In the genomic region with DNA sequence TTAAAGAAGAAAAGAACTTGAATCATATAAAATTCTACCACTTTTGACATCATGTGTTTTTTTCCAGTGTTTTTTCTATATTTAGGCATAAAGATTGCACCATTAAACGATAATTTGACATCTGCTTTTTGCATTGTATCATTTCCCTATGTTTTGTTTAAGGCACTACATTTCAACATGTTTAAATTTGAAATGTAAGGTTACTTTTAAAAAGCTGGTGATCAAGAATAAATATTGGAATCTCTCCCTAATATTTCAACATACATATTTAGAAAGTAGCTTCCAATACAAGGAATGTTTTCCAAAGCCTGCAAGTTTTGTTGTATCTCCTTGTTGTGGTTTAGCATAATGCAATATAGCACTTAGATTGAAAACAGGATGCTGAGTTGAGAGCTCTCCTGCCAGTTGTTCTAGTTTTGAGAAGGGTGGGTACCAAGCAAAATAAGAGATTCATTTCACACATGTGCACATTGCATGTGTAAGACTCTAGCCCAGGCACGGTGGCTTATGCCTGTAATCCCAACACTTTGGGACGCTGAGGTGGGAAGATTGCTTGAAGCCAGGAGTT, we compare ENCODE assay signal across 12 cellular contexts.
DNase-seq lines count a peak whose midpoint lies in the region; TF ChIP-seq lines count a peak whose summit lies in the region.
"Had no signal": no experiment of that assay in that cellular context is flagged by ENCODE, and none has a peak within 500 bp of the region (broad histone marks: within the 10 kb centered on the region; RNA-seq: fewer than 3 reads in every experiment).

No MANE protein-coding gene starts in this region.

- POLR2A ChIA-PET in MCF 10A (lab: Yijun Ruan, JAX): interaction anchor here (0.9 to 2.9 kb wide), 7 partner anchors 10 to 301 kb away, joined by 3 to 19 read pairs (median 5); a partner anchor contains a TSS

- DNase-seq in MCF 10A (ENCODE audit: unreplicated experiment): no peak
- DNase-seq in breast epithelium (ENCODE audit: low spot score in 2 of 2): no peak
- no peak for DNase-seq in SJSA1 (ENCODE audit: low read depth in 1 of 2, low spot score in 2 of 2)
- peak in 1 of 2 donors; percentile 68 for DNase-seq in fibroblast of lung (ENCODE audit: low read depth in 2 of 2)
- no peak for DNase-seq in superior temporal gyrus (ENCODE audit: extremely low spot score)
- no peak for DNase-seq in Karpas-422
- DNase-seq in DMS79 treated with DMSO at 0.1 percent for 48 hours (lab: John Stamatoyannopoulos, UW): no peak
- DNase-seq: AML-193, OCI-M1 had no signal

- TF ChIP-seq POLR2A in breast epithelium (IDR thresholded peaks at IDR 0.05): no peak

- H3K4me1 ChIP-seq in breast epithelium (peaks cover 11 to 16% of the 10 kb centered on the region in 2 donors), SJSA1 (replicated peaks) (peaks cover 58% of the 10 kb centered on the region), fibroblast of lung (ENCODE audit: control insufficient read depth, extremely low read depth, insufficient read depth, low read length) (peaks cover 29% of the 10 kb centered on the region), subcutaneous abdominal adipose tissue (ENCODE audit: control insufficient read depth in 5 of 5, insufficient read depth in 5 of 5, low read length in 5 of 5) (peaks cover 6 to 20% (median 19%) of the 10 kb centered on the region in 5 donors), Karpas-422 (ENCODE audit: low read length) (no peaks in the 10 kb centered on the region)
- H3K4me1 ChIP-seq: parathyroid adenoma had no signal

- H3K4me2 ChIP-seq in fibroblast of lung (ENCODE audit: extremely low read depth, insufficient read depth, low read length): no peak overlapping the region
- H3K4me2 ChIP-seq in Karpas-422 (ENCODE audit: low read depth, low read length, poor library complexity, severe bottlenecking): no peak overlapping the region

- H3K4me1 Mint-ChIP-seq in MCF 10A (ENCODE audit: insufficient read depth, unreplicated experiment): peaks cover 12% of the 10 kb centered on the region

- no TSS peak for BruUV-seq in MCF 10A (replicated peaks; lab: Mats Ljungman, UMichigan)

- no peaks in the 10 kb centered on the region for H4K20me1 ChIP-seq in fibroblast of lung (ENCODE audit: control insufficient read depth, extremely low read depth, insufficient read depth, low read length)
- no peaks in the 10 kb centered on the region for H4K20me1 ChIP-seq in Karpas-422 (ENCODE audit: insufficient read depth, low read depth, low read length)

- peaks cover 3% of the 10 kb centered on the region for H3K79me2 ChIP-seq in fibroblast of lung (ENCODE audit: control insufficient read depth, insufficient read depth, low read length)
- H3K79me2 ChIP-seq in Karpas-422 (ENCODE audit: low read length): no peaks in the 10 kb centered on the region
- H3K79me2 ChIP-seq: parathyroid adenoma had no signal

- no peak overlapping the region for H2AFZ ChIP-seq in fibroblast of lung (ENCODE audit: low read length)
- H2AFZ ChIP-seq in Karpas-422 (ENCODE audit: low read length): no peak overlapping the region
- H2AFZ ChIP-seq: parathyroid adenoma had no signal

- no peaks in the 10 kb centered on the region for H3K27me3 Mint-ChIP-seq in MCF 10A (ENCODE audit: insufficient read depth, unreplicated experiment)

- no peak overlapping the region for H3K27ac ChIP-seq in breast epithelium
- H3K27ac ChIP-seq in SJSA1: peak overlapping the region; percentile 67
- peak overlapping the region; percentile 91 for H3K27ac ChIP-seq in fibroblast of lung (ENCODE audit: insufficient read depth, low read length)
- peak overlapping the region; percentile 60 for H3K27ac ChIP-seq in subcutaneous abdominal adipose tissue (ENCODE audit: low read depth, low read length)
- no peak overlapping the region for H3K27ac ChIP-seq in Karpas-422 (ENCODE audit: low read length)
- H3K27ac ChIP-seq: parathyroid adenoma had no signal

- CTCF ChIA-PET in MCF 10A (lab: Yijun Ruan, JAX): interaction anchor here (0.6 to 2.0 kb wide), 2 partner anchors 13 to 391 kb away, joined by 7 to 15 read pairs; no protein-coding TSS in a partner anchor

- intact Hi-C loops in MCF 10A (cut with micrococcal nuclease): no loop called here
- intact Hi-C loops in breast epithelium (cut with DNase I; ENCODE audit: low total_unique reads): no loop called here

- no peaks in the 10 kb centered on the region for H3K9me2 ChIP-seq in Karpas-422 (replicated peaks; ENCODE audit: insufficient read depth, low read length)

- H3K9me3 Mint-ChIP-seq in MCF 10A (ENCODE audit: unreplicated experiment): no peaks in the 10 kb centered on the region
- H3K9me3 Mint-ChIP-seq: T-helper 2 cell treated with Interferon-gamma antibody and Interleukin-4, amounts not matched to agents 5 μg/mL and 100 μg/mL, for 36 hours had no signal

- H3K9me3 ChIP-seq in breast epithelium (no peaks in the 10 kb centered on the region), SJSA1 (replicated peaks) (no peaks in the 10 kb centered on the region), fibroblast of lung (ENCODE audit: control insufficient read depth, insufficient read depth, low read depth, low read length) (no peaks in the 10 kb centered on the region), subcutaneous abdominal adipose tissue (ENCODE audit: control insufficient read depth in 5 of 5, low read length in 5 of 5) (peaks cover 0 to 3% (median 3%) of the 10 kb centered on the region in 5 donors), Karpas-422 (ENCODE audit: low read length) (no peaks in the 10 kb centered on the region)

- H3K27ac Mint-ChIP-seq in MCF 10A (ENCODE audit: low read depth, unreplicated experiment): peak overlapping the region; percentile 91
- H3K27ac Mint-ChIP-seq: T-helper 2 cell treated with Interferon-gamma antibody and Interleukin-4, amounts not matched to agents 5 μg/mL and 100 μg/mL, for 36 hours had no signal

- H3K36me3 Mint-ChIP-seq in MCF 10A (ENCODE audit: insufficient read depth, unreplicated experiment): no peaks in the 10 kb centered on the region

- H3K9ac ChIP-seq in fibroblast of lung (ENCODE audit: insufficient read depth, low read length): no peak overlapping the region
- no peak overlapping the region for H3K9ac ChIP-seq in subcutaneous abdominal adipose tissue (ENCODE audit: low read length in 5 of 5)
- H3K9ac ChIP-seq in Karpas-422 (ENCODE audit: low read length): no peak overlapping the region
- H3K9ac ChIP-seq: parathyroid adenoma had no signal

- H3K4me3 Mint-ChIP-seq in MCF 10A (ENCODE audit: unreplicated experiment): no peak overlapping the region
- H3K4me3 Mint-ChIP-seq: T-helper 2 cell treated with Interferon-gamma antibody and Interleukin-4, amounts not matched to agents 5 μg/mL and 100 μg/mL, for 36 hours had no signal

- H3K4me3 ChIP-seq in breast epithelium: no peak overlapping the region
- no peak overlapping the region for H3K4me3 ChIP-seq in SJSA1
- no peak overlapping the region for H3K4me3 ChIP-seq in fibroblast of lung (replicated peaks in 1 of 4; ENCODE audit: control extremely low read depth in 1 of 4, insufficient read depth in 1 of 4, low read depth in 3 of 4, low read length in 4 of 4)
- H3K4me3 ChIP-seq in subcutaneous abdominal adipose tissue (ENCODE audit: low read depth in 1 of 5, low read length in 5 of 5): no peak overlapping the region
- no peak overlapping the region for H3K4me3 ChIP-seq in Karpas-422 (ENCODE audit: low read length)

- TF ChIP-seq CTCF in MCF 10A (IDR thresholded peaks at IDR 0.05; ENCODE audit: unreplicated experiment): no peak
- TF ChIP-seq CTCF in breast epithelium (IDR thresholded peaks at IDR 0.05): no peak
- TF ChIP-seq CTCF in fibroblast of lung (conservative IDR thresholded peaks at IDR 0.05 in 1 of 2, IDR thresholded peaks at IDR 0.05 in 1 of 2; ENCODE audit: low read depth in 1 of 2, low read length in 2 of 2): no peak

- H3K27me3 ChIP-seq in breast epithelium: no peaks in the 10 kb centered on the region
- no peaks in the 10 kb centered on the region for H3K27me3 ChIP-seq in SJSA1 (replicated peaks)
- H3K27me3 ChIP-seq in fibroblast of lung (ENCODE audit: control insufficient read depth, insufficient read depth, low read length): no peaks in the 10 kb centered on the region
- H3K27me3 ChIP-seq in subcutaneous abdominal adipose tissue (ENCODE audit: control insufficient read depth in 5 of 5, insufficient read depth in 4 of 5, low read length in 5 of 5): no peaks in the 10 kb centered on the region
- H3K27me3 ChIP-seq in Karpas-422 (ENCODE audit: low read length): no peaks in the 10 kb centered on the region

- H3K36me3 ChIP-seq in breast epithelium: no peaks in the 10 kb centered on the region
- peaks cover 32% of the 10 kb centered on the region for H3K36me3 ChIP-seq in SJSA1
- H3K36me3 ChIP-seq in fibroblast of lung (ENCODE audit: control insufficient read depth, insufficient read depth, low read length): peaks cover 15% of the 10 kb centered on the region
- no peaks in the 10 kb centered on the region for H3K36me3 ChIP-seq in subcutaneous abdominal adipose tissue (ENCODE audit: control insufficient read depth in 5 of 5, insufficient read depth in 5 of 5, low read length in 5 of 5)
- H3K36me3 ChIP-seq in Karpas-422 (ENCODE audit: insufficient read depth, low read length): no peaks in the 10 kb centered on the region

Comparison
In these comparisons a context has a peak if more than half of its experiments do, and no peak if none do; other contexts are left out.
1. H3K27ac ChIP-seq: peak in SJSA1 (single experiment), fibroblast of lung (single experiment) and subcutaneous abdominal adipose tissue (single experiment); none in breast epithelium (0 of 2) and Karpas-422 (single experiment).